ENCODE assay signal across 8 cellular contexts in genomic region chr20:62623488-62624324, GRCh38. TPM values are rescaled to one million over a fixed set of nuclear protein-coding genes. Genes with fewer than 3 reads are reported as not detected.
DNase-seq lines count a peak whose midpoint lies in the region; ATAC-seq and TF ChIP-seq lines count a peak whose summit lies in the region.

No MANE protein-coding gene starts in this region.

- no peaks in the 10 kb centered on the region for H3K9me3 ChIP-seq in CD4-positive, alpha-beta memory T cell (ENCODE audit: control insufficient read depth in 1 of 2, low read length in 2 of 2)
- H3K9me3 ChIP-seq in Peyer's patch (no peaks in the 10 kb centered on the region), thoracic aorta (no peaks in the 10 kb centered on the region)

- TF ChIP-seq POLR2A in Peyer's patch (IDR thresholded peaks at IDR 0.05): peak; percentile 66 to 84

- H3K4me3 Mint-ChIP-seq in CD4-positive, alpha-beta memory T cell: peak overlapping the region; percentile 11 to 82 (median 63)
- peak overlapping the region; percentile 80 for H3K4me3 Mint-ChIP-seq in activated T-helper 1 cell treated with anti-CD3 and anti-CD28 coated beads, Interleukin-12 subunit alpha, Interleukin-12 subunit beta, Interleukin-2, Interleukin-4 antibody, amounts not matched to agents 30 ng/mL and 10 ng/mL and 1 ng/mL, durations not matched to agents 14 hours and 24 hours and 36 hours

- no peaks in the 10 kb centered on the region for H3K36me3 Mint-ChIP-seq in CD4-positive, alpha-beta memory T cell
- no peaks in the 10 kb centered on the region for H3K36me3 Mint-ChIP-seq in activated T-helper 1 cell treated with anti-CD3 and anti-CD28 coated beads, Interleukin-12 subunit alpha, Interleukin-12 subunit beta, Interleukin-2, Interleukin-4 antibody, amounts not matched to agents 30 ng/mL and 10 ng/mL and 1 ng/mL, durations not matched to agents 14 hours and 24 hours and 36 hours (ENCODE audit: low read depth)

- no peaks in the 10 kb centered on the region for H3K36me3 ChIP-seq in CD4-positive, alpha-beta memory T cell (ENCODE audit: insufficient read depth, low read length)
- H3K36me3 ChIP-seq in Peyer's patch (no peaks in the 10 kb centered on the region), thoracic aorta (no peaks in the 10 kb centered on the region)

- H3K4me1 ChIP-seq in CD4-positive, alpha-beta memory T cell (ENCODE audit: insufficient read depth, low read length): peaks cover 24% of the 10 kb centered on the region
- H3K4me1 ChIP-seq in Peyer's patch: peaks cover 17 to 36% (median 27%) of the 10 kb centered on the region in 4 donors
- peaks cover 18 to 20% of the 10 kb centered on the region in 2 donors for H3K4me1 ChIP-seq in thoracic aorta (ENCODE audit: control insufficient read depth in 1 of 2, low read depth in 2 of 2)

- CTCF ChIA-PET in CD4-positive, alpha-beta memory T cell (lab: Charles Lee; ENCODE audit: partially characterized antibody): interaction anchor here (0.8 to 1.7 kb wide), 3 partner anchors 13 to 596 kb away, joined by 3 to 5 read pairs (median 4); no protein-coding TSS in a partner anchor

- no peak overlapping the region for H3K27ac ChIP-seq in CD4-positive, alpha-beta memory T cell (ENCODE audit: low read depth, low read length)
- H3K27ac ChIP-seq in Peyer's patch (peak overlapping the region; percentile 91 to 99 (median 92)), thoracic aorta (peak overlapping the region; percentile 76 to 79)

- intact Hi-C loops in CD4-positive, alpha-beta memory T cell (cut with micrococcal nuclease): loop anchor here (1.0 kb wide), 1 partner anchor 168 kb away; no protein-coding TSS in a partner anchor
- intact Hi-C loops in activated T-helper 1 cell treated with anti-CD3 and anti-CD28 coated beads, Interleukin-12 subunit alpha, Interleukin-12 subunit beta, Interleukin-2, Interleukin-4 antibody, amounts not matched to agents 30 ng/mL and 10 ng/mL and 1 ng/mL, durations not matched to agents 14 hours and 24 hours and 36 hours (cut with micrococcal nuclease): loop anchor here (1.0 to 5.0 kb wide), 4 partner anchors 19 to 476 kb away; partner anchors contain the start of gene SLCO4A1

- H3K27ac Mint-ChIP-seq in CD4-positive, alpha-beta memory T cell: peak overlapping the region; percentile 43 to 83 (median 70)
- peak overlapping the region; percentile 96 for H3K27ac Mint-ChIP-seq in activated T-helper 1 cell treated with anti-CD3 and anti-CD28 coated beads, Interleukin-12 subunit alpha, Interleukin-12 subunit beta, Interleukin-2, Interleukin-4 antibody, amounts not matched to agents 30 ng/mL and 10 ng/mL and 1 ng/mL, durations not matched to agents 14 hours and 24 hours and 36 hours

- H3K27me3 Mint-ChIP-seq in CD4-positive, alpha-beta memory T cell: no peaks in the 10 kb centered on the region
- H3K27me3 Mint-ChIP-seq in activated T-helper 1 cell treated with anti-CD3 and anti-CD28 coated beads, Interleukin-12 subunit alpha, Interleukin-12 subunit beta, Interleukin-2, Interleukin-4 antibody, amounts not matched to agents 30 ng/mL and 10 ng/mL and 1 ng/mL, durations not matched to agents 14 hours and 24 hours and 36 hours (ENCODE audit: insufficient read depth): no peaks in the 10 kb centered on the region

- peaks cover 3 to 20% (median 9%) of the 10 kb centered on the region in 4 donors for H3K4me1 Mint-ChIP-seq in CD4-positive, alpha-beta memory T cell
- H3K4me1 Mint-ChIP-seq in activated T-helper 1 cell treated with anti-CD3 and anti-CD28 coated beads, Interleukin-12 subunit alpha, Interleukin-12 subunit beta, Interleukin-2, Interleukin-4 antibody, amounts not matched to agents 30 ng/mL and 10 ng/mL and 1 ng/mL, durations not matched to agents 14 hours and 24 hours and 36 hours (ENCODE audit: low read depth): peaks cover 25% of the 10 kb centered on the region

- POLR2A ChIA-PET in CD4-positive, alpha-beta memory T cell (lab: Charles Lee; ENCODE audit: partially characterized antibody): interaction anchor here (1.7 kb wide), 1 partner anchor 28 kb away, joined by 6 read pairs; no protein-coding TSS in a partner anchor

- H3K27me3 ChIP-seq in CD4-positive, alpha-beta memory T cell (ENCODE audit: insufficient read depth, low read length): no peaks in the 10 kb centered on the region
- H3K27me3 ChIP-seq in Peyer's patch: no peaks in the 10 kb centered on the region
- H3K27me3 ChIP-seq in thoracic aorta (replicated peaks; ENCODE audit: insufficient read depth): peaks cover 4% of the 10 kb centered on the region

- ATAC-seq in GM19328 (IDR thresholded peaks at IDR 0.05; ENCODE audit: unreplicated experiment) (peak; percentile 93), HG03442 (IDR thresholded peaks at IDR 0.05; ENCODE audit: unreplicated experiment) (peak; percentile 86), thoracic aorta (ENCODE audit: insufficient number of reproducible peaks, low FRiP score, low read depth) (peak; percentile 77)

- H3K9me3 Mint-ChIP-seq in CD4-positive, alpha-beta memory T cell: no peaks in the 10 kb centered on the region
- H3K9me3 Mint-ChIP-seq in activated T-helper 1 cell treated with anti-CD3 and anti-CD28 coated beads, Interleukin-12 subunit alpha, Interleukin-12 subunit beta, Interleukin-2, Interleukin-4 antibody, amounts not matched to agents 30 ng/mL and 10 ng/mL and 1 ng/mL, durations not matched to agents 14 hours and 24 hours and 36 hours: no peaks in the 10 kb centered on the region

- peak overlapping the region in 1 of 2 donors; percentile 21 for H3K4me3 ChIP-seq in CD4-positive, alpha-beta memory T cell (ENCODE audit: low read length in 2 of 2)
- peak overlapping the region; percentile 6 to 40 (median 32) for H3K4me3 ChIP-seq in Peyer's patch
- H3K4me3 ChIP-seq in fibroblast of pulmonary artery (replicated peaks; ENCODE audit: low read depth, low read length): no peak overlapping the region
- peak overlapping the region; percentile 53 for H3K4me3 ChIP-seq in thoracic aorta

- TF ChIP-seq CTCF in Peyer's patch (IDR thresholded peaks at IDR 0.05) (no peak), fibroblast of pulmonary artery (IDR thresholded peaks at IDR 0.05; ENCODE audit: low read length, missing control alignments) (no peak), thoracic aorta (IDR thresholded peaks at IDR 0.05) (no peak)

- DNase-seq in CD4-positive, alpha-beta memory T cell: peak; percentile 53 to 85 (median 56)
- DNase-seq in Peyer's patch (peak; percentile 99 to 100 (median 99)), fibroblast of pulmonary artery (ENCODE audit: low read depth) (peak; percentile 89), occipital lobe (lab: John Stamatoyannopoulos, UW) (peak; percentile 31), thoracic aorta (ENCODE audit: low spot score) (peak; percentile 83)
- peak; percentile 81 for DNase-seq in activated T-helper 1 cell treated with anti-CD3 and anti-CD28 coated beads, Interleukin-12 subunit alpha, Interleukin-12 subunit beta, Interleukin-2, Interleukin-4 antibody, amounts not matched to agents 30 ng/mL and 10 ng/mL and 1 ng/mL, durations not matched to agents 14 hours and 24 hours and 36 hours (ENCODE audit: low spot score)

RNA-seq across cellular contexts. Expression of gene SLCO4A1, which starts 18.6 kb away (rescaled TPM):
- under 1 TPM; 0.97 to 0.99 TPM for total RNA-seq in CD4-positive, alpha-beta memory T cell
- polyA plus RNA-seq in CD4-positive, alpha-beta memory T cell: under 1 TPM in 1 of 2 donors, not detected in 1; 0.49 TPM
- total RNA-seq in Peyer's patch: 10 to 100 TPM in 3 of 4 donors, 1 to 10 TPM in 1; 6.7 to 42.9 (median 28.5) TPM
- total RNA-seq in activated T-helper 1 cell treated with anti-CD3 and anti-CD28 coated beads, Interleukin-12 subunit alpha, Interleukin-12 subunit beta, Interleukin-2, Interleukin-4 antibody, amounts not matched to agents 30 ng/mL and 10 ng/mL and 1 ng/mL, durations not matched to agents 14 hours and 24 hours and 36 hours: 47.6 and 49.8 TPM in 2 replicates
- 1.6 TPM for total RNA-seq in occipital lobe
- total RNA-seq in thoracic aorta: 10 to 100 TPM; 22.1 to 26.0 TPM

Comparison
In these comparisons a context has a peak if more than half of its experiments do, and no peak if none do; other contexts are left out.
1. DNase-seq: peak in every context shown above with its lines; median percentile 99 in Peyer's patch; 89 in fibroblast of pulmonary artery; 83 in thoracic aorta; 81 in activated T-helper 1 cell treated with anti-CD3 and anti-CD28 coated beads, Interleukin-12 subunit alpha, Interleukin-12 subunit beta, Interleukin-2, Interleukin-4 antibody, amounts not matched to agents 30 ng/mL and 10 ng/mL and 1 ng/mL, durations not matched to agents 14 hours and 24 hours and 36 hours; 56 in CD4-positive, alpha-beta memory T cell; 31 in occipital lobe.